ENCODE assay signal across 15 cellular contexts in genomic region chr1:183044893-183045649, GRCh38. TPM values are rescaled to one million over a fixed set of nuclear protein-coding genes. Genes with fewer than 3 reads are reported as not detected.
DNase-seq lines count a peak whose midpoint lies in the region; ATAC-seq and TF ChIP-seq lines count a peak whose summit lies in the region.
"Had no signal": no experiment of that assay in that cellular context is flagged by ENCODE, and none has a peak within 500 bp of the region (broad histone marks: within the 10 kb centered on the region; RNA-seq: fewer than 3 reads in every experiment).

No MANE protein-coding gene starts in this region.

- no peak overlapping the region for H3K9ac ChIP-seq in rectal smooth muscle tissue (ENCODE audit: low read length)

- peak overlapping the region; percentile 20 for H3K27ac ChIP-seq in A673 (ENCODE audit: low read depth, low read length, poor library complexity, severe bottlenecking)
- peak overlapping the region; percentile 93 for H3K27ac ChIP-seq in brain microvascular endothelial cell
- peak overlapping the region; percentile 61 for H3K27ac ChIP-seq in rectal smooth muscle tissue (ENCODE audit: low read depth, low read length)
- H3K27ac ChIP-seq in CD8-positive, alpha-beta T cell (ENCODE audit: low read depth, low read length), result no peak overlapping the region
- H3K27ac ChIP-seq: WERI-Rb-1 had no signal

- peak; percentile 49 for DNase-seq in A673 (ENCODE audit: low spot score)
- DNase-seq in HFFc6, result no peak
- DNase-seq in brain microvascular endothelial cell, result no peak
- no peak for DNase-seq in ureter (ENCODE audit: low spot score)
- DNase-seq in T-helper 2 cell, result no peak
- no peak for DNase-seq in CD8-positive, alpha-beta T cell
- DNase-seq: activated gamma-delta T cell treated with Interleukin-2 at 50 U/mL for 16 hours, esophagus squamous epithelium, left lung, NCI-H226, posterior cingulate gyrus, WERI-Rb-1 had no signal

- CTCF ChIA-PET in A673 (lab: Charles Lee), result no interaction called here
- CTCF ChIA-PET in CD8-positive, alpha-beta T cell (lab: Charles Lee), result no interaction called here

- H3K4me3 ChIP-seq in A673 (ENCODE audit: low read depth, low read length, poor library complexity, severe bottlenecking), result no peak overlapping the region
- no peak overlapping the region for H3K4me3 ChIP-seq in brain microvascular endothelial cell (ENCODE audit: low read depth, low read length)
- H3K4me3 ChIP-seq in rectal smooth muscle tissue (ENCODE audit: low read length), result no peak overlapping the region
- no peak overlapping the region for H3K4me3 ChIP-seq in CD8-positive, alpha-beta T cell (ENCODE audit: low read depth, low read length)
- H3K4me3 ChIP-seq: esophagus squamous epithelium, left lung had no signal

- no peaks in the 10 kb centered on the region for H3K36me3 ChIP-seq in A673 (ENCODE audit: insufficient read depth, low read length, poor library complexity, severe bottlenecking)
- no peaks in the 10 kb centered on the region for H3K36me3 ChIP-seq in brain microvascular endothelial cell (replicated peaks)
- H3K36me3 ChIP-seq in rectal smooth muscle tissue (ENCODE audit: control insufficient read depth, insufficient read depth, low read length), result no peaks in the 10 kb centered on the region
- H3K36me3 ChIP-seq in CD8-positive, alpha-beta T cell (ENCODE audit: insufficient read depth, low read length), result no peaks in the 10 kb centered on the region
- H3K36me3 ChIP-seq: esophagus squamous epithelium, left lung, WERI-Rb-1 had no signal

- H3K4me1 Mint-ChIP-seq in HFFc6 (ENCODE audit: low read depth), result peaks cover 100% of the 10 kb centered on the region
- no peaks in the 10 kb centered on the region for H3K4me1 Mint-ChIP-seq in CD8-positive, alpha-beta T cell (ENCODE audit: low read depth)

- H3K4me3 Mint-ChIP-seq in HFFc6, result peak overlapping the region; percentile 73
- no peak overlapping the region for H3K4me3 Mint-ChIP-seq in CD8-positive, alpha-beta T cell
- H3K4me3 Mint-ChIP-seq: dendritic cell treated with granulocyte-macrophage colony-stimulating factor and Interleukin-4, amounts not matched to agents 40 ng/mL and 50 ng/mL, for 4 days had no signal

- H3K27me3 ChIP-seq in A673 (replicated peaks; ENCODE audit: insufficient read depth, low read depth, low read length, poor library complexity), result no peaks in the 10 kb centered on the region
- no peaks in the 10 kb centered on the region for H3K27me3 ChIP-seq in brain microvascular endothelial cell (replicated peaks)
- H3K27me3 ChIP-seq in rectal smooth muscle tissue (ENCODE audit: control insufficient read depth, insufficient read depth, low read length), result no peaks in the 10 kb centered on the region
- peaks cover 3% of the 10 kb centered on the region for H3K27me3 ChIP-seq in CD8-positive, alpha-beta T cell (ENCODE audit: insufficient read depth, low read length)
- H3K27me3 ChIP-seq: esophagus squamous epithelium, left lung had no signal

- H3K36me3 Mint-ChIP-seq in HFFc6 (ENCODE audit: low read depth), result peaks cover 22% of the 10 kb centered on the region
- no peaks in the 10 kb centered on the region for H3K36me3 Mint-ChIP-seq in CD8-positive, alpha-beta T cell

- BruUV-seq in A673 (replicated peaks; lab: Mats Ljungman, UMichigan), result no TSS peak

- in situ Hi-C loops in brain microvascular endothelial cell (cut with HindIII; ENCODE audit: low pct_ligation_motif_present, low sequenced_read_pairs), result no loop called here

- TF ChIP-seq CTCF in A673 (conservative IDR thresholded peaks at IDR 0.05; ENCODE audit: low read depth, low read length) (no peak), HFFc6 (IDR thresholded peaks at IDR 0.05) (no peak), brain microvascular endothelial cell (IDR thresholded peaks at IDR 0.05; ENCODE audit: low read depth, low read length, missing control alignments) (no peak)
- TF ChIP-seq CTCF in CD8-positive, alpha-beta T cell (IDR thresholded peaks at IDR 0.05), result no peak

- no peaks in the 10 kb centered on the region for H3K9me3 ChIP-seq in A673 (ENCODE audit: low read depth, low read length, poor library complexity, severe bottlenecking)
- H3K9me3 ChIP-seq in CD8-positive, alpha-beta T cell (ENCODE audit: low read length), result no peaks in the 10 kb centered on the region
- H3K9me3 ChIP-seq: esophagus squamous epithelium, left lung had no signal

- intact Hi-C loops in A673 (cut with micrococcal nuclease; ENCODE audit: unreplicated experiment), result no loop called here
- intact Hi-C loops in CD8-positive, alpha-beta T cell (cut with DNase I, micrococcal nuclease), result no loop called here

- H3K27ac Mint-ChIP-seq in HFFc6, result peak overlapping the region; percentile 92
- no peak overlapping the region for H3K27ac Mint-ChIP-seq in CD8-positive, alpha-beta T cell
- H3K27ac Mint-ChIP-seq: dendritic cell treated with granulocyte-macrophage colony-stimulating factor and Interleukin-4, amounts not matched to agents 40 ng/mL and 50 ng/mL, for 4 days had no signal

- peaks cover 79% of the 10 kb centered on the region for H3K4me1 ChIP-seq in A673 (ENCODE audit: insufficient read depth, low read length, poor library complexity, severe bottlenecking)
- H3K4me1 ChIP-seq in rectal smooth muscle tissue (ENCODE audit: control insufficient read depth, insufficient read depth, low read length), result peaks cover 23% of the 10 kb centered on the region
- no peaks in the 10 kb centered on the region for H3K4me1 ChIP-seq in CD8-positive, alpha-beta T cell (ENCODE audit: insufficient read depth, low read length)

- H3K9me3 Mint-ChIP-seq in HFFc6, result no peaks in the 10 kb centered on the region
- no peaks in the 10 kb centered on the region for H3K9me3 Mint-ChIP-seq in CD8-positive, alpha-beta T cell
- H3K9me3 Mint-ChIP-seq: dendritic cell treated with granulocyte-macrophage colony-stimulating factor and Interleukin-4, amounts not matched to agents 40 ng/mL and 50 ng/mL, for 4 days had no signal

- H3K27me3 Mint-ChIP-seq in HFFc6 (ENCODE audit: insufficient read depth), result no peaks in the 10 kb centered on the region
- peaks cover 50% of the 10 kb centered on the region for H3K27me3 Mint-ChIP-seq in CD8-positive, alpha-beta T cell (ENCODE audit: low read depth)
- H3K27me3 Mint-ChIP-seq: dendritic cell treated with granulocyte-macrophage colony-stimulating factor and Interleukin-4, amounts not matched to agents 40 ng/mL and 50 ng/mL, for 4 days had no signal

- POLR2A ChIA-PET in A673 (lab: Charles Lee; ENCODE audit: low non-redundant PET), result no interaction called here
- POLR2A ChIA-PET in CD8-positive, alpha-beta T cell (lab: Charles Lee), result no interaction called here

- ATAC-seq in CD8-positive, alpha-beta T cell, result no peak
- no peak for ATAC-seq in GM19397 (IDR thresholded peaks at IDR 0.05; ENCODE audit: unreplicated experiment)
- ATAC-seq: left lung had no signal

RNA-seq across cellular contexts. Expression of gene LAMC1, which starts 21.9 kb away (rescaled TPM):
- 95.5 and 98.6 TPM in 2 replicates for total RNA-seq in A673 (2021)
- total RNA-seq in HFFc6 (2021; fragmentation: NEBNext Ultra II Directional; extraction: Animal tissue kit (Norgen Biotek cat#: 25700)), result 100 to 1,000 TPM; 352 to 465 (median 393) TPM
- 111 TPM for total RNA-seq in ureter
- under 1 TPM in 1 of 2 experiments, not detected in 1; 0.50 TPM for total RNA-seq in CD8-positive, alpha-beta T cell

Comparison
In these comparisons a context has a peak if more than half of its experiments do, and no peak if none do; other contexts are left out.
1. RNA of gene LAMC1, which starts 21.9 kb away (total RNA-seq): 352 to 465 TPM in HFFc6, 111 TPM in ureter (single experiment) and 95.5 to 98.6 TPM in A673; 0.50 TPM in CD8-positive, alpha-beta T cell; every median in the first group is over 10 times any median in the second.